Comparison of ENCODE assay signal across 10 cellular contexts in the genomic region with DNA sequence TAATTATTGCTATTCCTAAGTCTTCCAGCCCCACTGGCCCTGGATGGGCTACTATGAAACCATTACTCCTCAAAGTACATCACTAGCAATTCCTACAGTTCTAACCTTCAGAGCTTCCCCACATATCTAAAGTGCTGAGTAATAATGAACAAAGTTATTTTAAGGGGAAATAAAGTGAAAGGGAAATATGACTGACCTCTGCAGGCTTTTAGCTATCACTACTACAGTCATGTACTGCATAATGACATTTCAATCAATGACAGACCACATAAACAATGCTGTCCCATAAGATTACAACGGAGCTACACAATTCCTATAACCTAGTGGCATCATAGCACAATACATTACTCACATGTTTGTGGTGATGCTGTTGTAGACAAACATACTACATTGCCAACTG. TPM values are rescaled to one million over a fixed set of nuclear protein-coding genes. Genes with fewer than 3 reads are reported as not detected.
DNase-seq lines count a peak whose midpoint lies in the region; ATAC-seq and TF ChIP-seq lines count a peak whose summit lies in the region.
"Had no signal": no experiment of that assay in that cellular context is flagged by ENCODE, and none has a peak within 500 bp of the region (broad histone marks: within the 10 kb centered on the region; RNA-seq: fewer than 3 reads in every experiment).

No MANE protein-coding gene starts in this region.

- 29% methylated on average over 1 of the region's 1 CpG for WGBS in liver

- ATAC-seq in GM18520 (IDR thresholded peaks at IDR 0.05; ENCODE audit: unreplicated experiment) (peak; percentile 40), HG02759 (IDR thresholded peaks at IDR 0.05; ENCODE audit: unreplicated experiment) (peak; percentile 76)
- ATAC-seq: heart left ventricle had no signal

- POLR2A ChIA-PET in PC-9 (lab: Charles Lee; ENCODE audit: unreplicated experiment) = interaction anchor here (0.6 kb wide), 1 partner anchor 25 kb away, joined by 4 read pairs; no protein-coding TSS in a partner anchor

- no peak overlapping the region for H3K4me3 Mint-ChIP-seq in nephron progenitor cell

- H3K36me3 Mint-ChIP-seq in nephron progenitor cell (ENCODE audit: low read depth) = peaks cover 26% of the 10 kb centered on the region

- peaks cover 1% of the 10 kb centered on the region; the same call in 1 of the 2 replicates for H3K9me2 ChIP-seq in PC-9 (ENCODE audit: insufficient read depth)

- no peaks in the 10 kb centered on the region for H3K27me3 Mint-ChIP-seq in nephron progenitor cell (ENCODE audit: low read depth, poor library complexity)

- no peaks in the 10 kb centered on the region for H3K9me3 Mint-ChIP-seq in nephron progenitor cell

- H3K4me1 ChIP-seq in PC-9 (replicated peaks; ENCODE audit: insufficient read depth) = peaks cover 38% of the 10 kb centered on the region
- H3K4me1 ChIP-seq in liver (ENCODE audit: control insufficient read depth in 4 of 4, insufficient read depth in 4 of 4, low read length in 3 of 4) = peaks cover 0 to 25% (median 21%) of the 10 kb centered on the region in 4 donors

- no peaks in the 10 kb centered on the region for H3K79me2 ChIP-seq in PC-9 (ENCODE audit: low read depth)

- H3K36me3 ChIP-seq in PC-9 (ENCODE audit: low read depth) = peaks cover 56% of the 10 kb centered on the region
- H3K36me3 ChIP-seq in liver (ENCODE audit: control insufficient read depth in 4 of 4, insufficient read depth in 3 of 4, low read depth in 1 of 4, low read length in 3 of 4) = peaks cover 0 to 10% (median 1%) of the 10 kb centered on the region in 4 donors

- H3K9me3 ChIP-seq in PC-9 (ENCODE audit: insufficient read depth, low read depth) = no peaks in the 10 kb centered on the region
- H3K9me3 ChIP-seq in liver (ENCODE audit: control insufficient read depth in 4 of 4, low read length in 3 of 4) = no peaks in the 10 kb centered on the region
- H3K9me3 ChIP-seq: heart left ventricle had no signal

- no peaks in the 10 kb centered on the region for H4K20me1 ChIP-seq in PC-9 (ENCODE audit: insufficient read depth)

- TF ChIP-seq CTCF in PC-9 (conservative IDR thresholded peaks at IDR 0.05) (no peak; the same call in 1 of the 2 replicates), liver (IDR thresholded peaks at IDR 0.05; ENCODE audit: low read depth, low read length, missing input control) (peak; percentile 37), nephron progenitor cell (IDR thresholded peaks at IDR 0.05) (no peak)

- H3F3A ChIP-seq in PC-9 (ENCODE audit: insufficient read depth, low read depth) = peaks cover 18% of the 10 kb centered on the region

- H3K4me3 ChIP-seq in PC-9 = no peak overlapping the region
- no peak overlapping the region for H3K4me3 ChIP-seq in liver (ENCODE audit: low read depth in 1 of 3, low read length in 3 of 3)
- H3K4me3 ChIP-seq: heart left ventricle had no signal

- peak; percentile 67 to 76 for TF ChIP-seq RAD21 in liver (IDR thresholded peaks at IDR 0.05)

- BruUV-seq in PC-9 (replicated peaks; lab: Mats Ljungman, UMichigan) = no TSS peak

- DNase-seq in PC-9 (peak in 1 of 2 experiments; percentile 83), nephron progenitor cell (no peak), hypothalamus (lab: John Stamatoyannopoulos, UW) (no peak), NCI-H187 treated with DMSO at 0.1 percent for 48 hours (lab: John Stamatoyannopoulos, UW) (no peak)
- no peak for DNase-seq in stimulated activated CD4-positive, alpha-beta T cell treated with anti-CD3 and anti-CD28 coated beads, Interleukin-4, amount 100 ng/mL, for 1 hour
- DNase-seq: heart left ventricle, NCI-H2081 treated with DMSO at 0.1 percent for 48 hours had no signal

- no peak overlapping the region for H3K27ac Mint-ChIP-seq in nephron progenitor cell

- H3K27ac ChIP-seq in PC-9 (peak overlapping the region; percentile 81), liver (ENCODE audit: low read depth in 1 of 2, low read length in 2 of 2) (no peak overlapping the region)
- H3K27ac ChIP-seq: heart left ventricle had no signal

- no peaks in the 10 kb centered on the region for H3K27me3 ChIP-seq in PC-9 (ENCODE audit: insufficient read depth, low read depth)
- H3K27me3 ChIP-seq in liver (ENCODE audit: control insufficient read depth in 4 of 4, insufficient read depth in 4 of 4, low read length in 3 of 4) = no peaks in the 10 kb centered on the region
- H3K27me3 ChIP-seq: heart left ventricle had no signal

- intact Hi-C loops in PC-9 (cut with micrococcal nuclease; ENCODE audit: unreplicated experiment) = loop anchor here (2.0 kb wide), 1 partner anchor 44 kb away; no protein-coding TSS in a partner anchor

- no peak overlapping the region for H2AFZ ChIP-seq in PC-9

- H3K4me1 Mint-ChIP-seq in nephron progenitor cell = no peaks in the 10 kb centered on the region

- H3K4me2 ChIP-seq in PC-9 = peak overlapping the region; percentile 12

- no peak overlapping the region for H3K9ac ChIP-seq in liver (ENCODE audit: low read depth in 1 of 2, low read length in 2 of 2)

- CTCF ChIA-PET in PC-9 (lab: Charles Lee) = interaction anchor here (0.6 to 1.0 kb wide), 4 partner anchors 177 to 469 kb away, joined by 3 read pairs; no protein-coding TSS in a partner anchor

TF ChIP-seq in liver, 16 proteins besides CTCF, POLR2A, EP300 and RAD21:
- peak; percentile 9 to 28 for TF ChIP-seq RXRA (IDR thresholded peaks at IDR 0.05)
- no peak for TF ChIP-seq GABPA (IDR thresholded peaks at IDR 0.05 in 1 of 2, conservative IDR thresholded peaks at IDR 0.05 in 1 of 2)

RNA-seq across cellular contexts. Expression of a gene that starts 22.1 kb away (rescaled TPM):
- total RNA-seq in PC-9 (2021) (16.3 and 19.0 TPM in 2 replicates), liver (1 to 10 TPM; 4.6 to 5.9 TPM)
- polyA plus RNA-seq in liver = 1 to 10 TPM; 1.7 TPM

RNA-seq across cellular contexts. Expression of a gene that starts 32.5 kb away (rescaled TPM):
- total RNA-seq in PC-9 (2021) (38.6 and 57.6 TPM in 2 replicates), liver (10 to 100 TPM in 1 of 2 donors, under 1 TPM in 1; 0.17 to 45.3 TPM)
- 1 to 10 TPM in 1 of 2 donors, under 1 TPM in 1; 0.49 to 1.2 TPM for polyA plus RNA-seq in liver
